Comparison of ENCODE assay signal across 9 cellular contexts in genomic region chr6:75098709-75099108, GRCh38.
DNase-seq lines count a peak whose midpoint lies in the region; ATAC-seq, FAIRE-seq and TF ChIP-seq lines count a peak whose summit lies in the region.
"Had no signal": no experiment of that assay in that cellular context is flagged by ENCODE, and none has a peak within 500 bp of the region (broad histone marks: within the 10 kb centered on the region; RNA-seq: fewer than 3 reads in every experiment).

No MANE protein-coding gene starts in this region.

- H3K9me3 ChIP-seq in body of pancreas (no peaks in the 10 kb centered on the region), keratinocyte (ENCODE audit: control insufficient read depth, low read depth, low read length) (no peaks in the 10 kb centered on the region), WERI-Rb-1 (ENCODE audit: severe bottlenecking) (no peaks in the 10 kb centered on the region)

- H3K4me1 ChIP-seq in body of pancreas (no peaks in the 10 kb centered on the region), keratinocyte (ENCODE audit: control insufficient read depth, extremely low read depth, insufficient read depth, low read length) (no peaks in the 10 kb centered on the region)

- H3K27ac Mint-ChIP-seq in HFFc6 = peak overlapping the region; percentile 80
- H3K27ac Mint-ChIP-seq: naive B cell had no signal

- no peak overlapping the region for H3K4me2 ChIP-seq in keratinocyte (ENCODE audit: control insufficient read depth, extremely low read depth, insufficient read depth, low read depth, low read length)

- H3K79me2 ChIP-seq in keratinocyte (ENCODE audit: control insufficient read depth, insufficient read depth, low read length) = no peaks in the 10 kb centered on the region

- no peaks in the 10 kb centered on the region for H3K9me1 ChIP-seq in keratinocyte (ENCODE audit: control insufficient read depth, extremely low read depth, insufficient read depth, low read length)

- peak; percentile 96 for DNase-seq in HFFc6
- DNase-seq in body of pancreas = peak; percentile 28 to 72 (median 46)
- peak; percentile 9 for DNase-seq in keratinocyte (ENCODE audit: low read depth, low spot score)
- DNase-seq in stromal cell of bone marrow (ENCODE audit: low read depth) = peak; percentile 98
- no peak for DNase-seq in AML-193 (lab: John Stamatoyannopoulos, UW)
- no peak for DNase-seq in activated CD4-positive, CD25-positive, alpha-beta regulatory T cell (lab: John Stamatoyannopoulos, UW)
- DNase-seq in WERI-Rb-1 = no peak
- DNase-seq: naive B cell had no signal

- no peaks in the 10 kb centered on the region for H3K9me3 Mint-ChIP-seq in HFFc6
- H3K9me3 Mint-ChIP-seq: naive B cell had no signal

- dilution Hi-C loops in keratinocyte (cut with MboI; ENCODE audit: extremely low pct_ligation_motif_present, low sequenced_read_pairs) = no loop called here

- ATAC-seq in body of pancreas = peak; percentile 85
- no peak for ATAC-seq in GM18868 (IDR thresholded peaks at IDR 0.05; ENCODE audit: unreplicated experiment)

- H4K20me1 ChIP-seq in keratinocyte (ENCODE audit: control insufficient read depth, extremely low read depth, insufficient read depth, low read length) = no peaks in the 10 kb centered on the region

- no peak for TF ChIP-seq POLR2A in body of pancreas (IDR thresholded peaks at IDR 0.05)

- H3K9ac ChIP-seq in keratinocyte (ENCODE audit: control insufficient read depth, extremely low read depth, insufficient read depth, low read length) = no peak overlapping the region

- peak overlapping the region; percentile 59 for H3K4me3 Mint-ChIP-seq in HFFc6
- H3K4me3 Mint-ChIP-seq: naive B cell had no signal

- peaks cover 2% of the 10 kb centered on the region for H3K27me3 Mint-ChIP-seq in HFFc6 (ENCODE audit: insufficient read depth)
- H3K27me3 Mint-ChIP-seq: naive B cell had no signal

- no peak overlapping the region for H2AFZ ChIP-seq in keratinocyte (ENCODE audit: control insufficient read depth, low read length)

- H3K27me3 ChIP-seq in body of pancreas = no peaks in the 10 kb centered on the region
- H3K27me3 ChIP-seq in keratinocyte (ENCODE audit: control insufficient read depth, extremely low read depth, insufficient read depth, low read length) = no peaks in the 10 kb centered on the region
- peaks cover 65% of the 10 kb centered on the region for H3K27me3 ChIP-seq in WERI-Rb-1 (ENCODE audit: insufficient read depth, low read depth, severe bottlenecking)

- H3K4me3 ChIP-seq in body of pancreas (no peak overlapping the region), keratinocyte (ENCODE audit: control insufficient read depth in 2 of 3, extremely low read depth in 1 of 3, insufficient read depth in 2 of 3, low read depth in 1 of 3, low read length in 3 of 3) (no peak overlapping the region), WERI-Rb-1 (ENCODE audit: low read depth, low read length) (no peak overlapping the region)

- H3K27ac ChIP-seq in body of pancreas (peak overlapping the region in 1 of 4 donors; percentile 37), keratinocyte (ENCODE audit: control insufficient read depth, insufficient read depth, low read length) (no peak overlapping the region), WERI-Rb-1 (no peak overlapping the region)

- H3K36me3 ChIP-seq in body of pancreas (replicated peaks in 1 of 2; ENCODE audit: insufficient read depth in 1 of 2, low read depth in 2 of 2) (no peaks in the 10 kb centered on the region), keratinocyte (ENCODE audit: control insufficient read depth in 2 of 2, extremely low read depth in 1 of 2, insufficient read depth in 2 of 2, low read length in 2 of 2) (peaks cover 12 to 17% of the 10 kb centered on the region in 2 experiments), WERI-Rb-1 (no peaks in the 10 kb centered on the region)

- WGBS in body of pancreas, 2 donors = 22 to 31% methylated on average over 5 of the region's 5 CpGs

- H3K36me3 Mint-ChIP-seq in HFFc6 (ENCODE audit: low read depth) = peaks cover 49% of the 10 kb centered on the region
- H3K36me3 Mint-ChIP-seq: naive B cell had no signal

- H3K4me1 Mint-ChIP-seq in HFFc6 (ENCODE audit: low read depth) = peaks cover 71% of the 10 kb centered on the region
- H3K4me1 Mint-ChIP-seq: naive B cell had no signal

- FAIRE-seq in keratinocyte (lab: Jason Lieb, UNC) = peak; percentile 69

- intact Hi-C loops in body of pancreas (cut with DNase I) = no loop called here

- TF ChIP-seq CTCF in HFFc6 (IDR thresholded peaks at IDR 0.05) = no peak
- no peak for TF ChIP-seq CTCF in body of pancreas (IDR thresholded peaks at IDR 0.05)
- TF ChIP-seq CTCF in keratinocyte (optimal IDR thresholded peaks at IDR 0.05 in 1 of 3, IDR thresholded peaks at IDR 0.05 in 1 of 3, conservative IDR thresholded peaks at IDR 0.05 in 1 of 3; ENCODE audit: extremely low read depth in 1 of 3, insufficient read depth in 2 of 3, low read length in 3 of 3) = no peak
- no peak for TF ChIP-seq CTCF in WERI-Rb-1 (IDR thresholded peaks at IDR 0.05; ENCODE audit: low read depth, low read length)

Comparison
In these comparisons a context has a peak if more than half of its experiments do, and no peak if none do; other contexts are left out.
1. DNase-seq: peak in HFFc6 (single experiment), body of pancreas (4 of 4), keratinocyte (single experiment) and stromal cell of bone marrow (single experiment); none in AML-193 (0 of 2), activated CD4-positive, CD25-positive, alpha-beta regulatory T cell (0 of 4) and WERI-Rb-1 (single experiment).